ENCODE assay signal across 8 cellular contexts in the genomic region with DNA sequence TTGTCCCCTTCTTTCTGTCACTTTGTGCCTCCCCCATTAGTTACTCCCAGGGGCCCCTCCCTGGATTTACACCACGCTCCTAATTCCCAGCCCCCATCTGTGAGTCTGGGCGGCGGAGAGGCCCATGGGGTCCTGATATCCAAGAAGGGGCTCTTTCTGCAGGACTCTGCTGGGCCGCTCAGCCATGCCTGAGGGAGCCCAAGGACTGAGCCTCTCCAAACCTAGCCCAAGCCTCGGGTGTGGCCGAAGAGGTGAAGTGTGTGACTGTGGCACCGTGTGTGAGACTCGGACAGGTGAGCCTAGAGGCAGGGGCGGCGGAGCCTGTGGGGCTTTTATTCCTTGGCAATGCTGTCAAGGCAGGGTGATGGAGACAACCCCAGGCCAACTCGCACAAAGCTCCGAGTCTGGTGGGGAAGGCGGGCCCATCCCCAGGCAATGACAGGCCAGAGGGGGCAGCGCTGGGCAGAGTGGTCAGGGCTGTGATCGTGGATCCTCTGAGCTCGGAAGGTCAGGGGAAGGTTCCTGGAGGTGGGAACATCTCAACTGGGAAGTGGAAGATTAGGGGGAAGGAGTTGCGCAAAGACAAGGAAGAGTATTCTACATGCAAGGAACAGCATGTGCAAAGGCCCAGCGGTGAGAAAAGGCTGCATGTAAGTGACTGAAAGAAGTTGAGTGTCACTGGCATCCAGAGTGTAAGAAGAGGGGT. TPM values are rescaled to one million over a fixed set of nuclear protein-coding genes. Genes with fewer than 3 reads are reported as not detected.
DNase-seq lines count a peak whose midpoint lies in the region; ATAC-seq, FAIRE-seq and TF ChIP-seq lines count a peak whose summit lies in the region.

No MANE protein-coding gene starts in this region.

- peak overlapping the region; percentile 67 for H3K4me3 ChIP-seq in A549
- H3K4me3 ChIP-seq in iPS-15b (ENCODE audit: low read depth, low read length): peak overlapping the region; percentile 94

- peak; percentile 35 to 44; a peak in 3 of 5 replicates for TF ChIP-seq RAD21 in A549 (conservative IDR thresholded peaks at IDR 0.05 in 1 of 2, IDR thresholded peaks at IDR 0.05 in 1 of 2)

- peaks cover 24% of the 10 kb centered on the region for H3K36me3 ChIP-seq in iPS-15b (ENCODE audit: control insufficient read depth, insufficient read depth, low read length)

- 64% methylated on average over 18 of the region's 18 CpGs for WGBS in A549 (ENCODE audit: missing lambda C conversion rate)

- CTCF ChIA-PET in A549 (lab: Yijun Ruan, JAX): interaction anchor here (0.6 to 23.5 kb wide), 18 partner anchors 12 to 129 kb away, joined by 3 to 457 read pairs (median 4); a partner anchor contains a TSS

- in situ Hi-C loops in GM13976 (cut with MboI; ENCODE audit: low sequenced_read_pairs, unreplicated experiment): no loop called here

- peak overlapping the region; percentile 89 for H3K4me2 ChIP-seq in A549

- ATAC-seq in A549: peak; percentile 2 to 13; a peak in 3 of 6 replicates
- ATAC-seq in stimulated activated naive B cell treated with anti-CD40 and anti-IgM and Interleukin-4, amounts not matched to agents 10 μg/mL and 1 μg/mL and 100 μg/mL, for 72 hours (replicated peaks): no peak
- no peak for ATAC-seq in HG02884 (IDR thresholded peaks at IDR 0.05; ENCODE audit: unreplicated experiment)

- no peak for TF ChIP-seq POLR2A in A549 (IDR thresholded peaks at IDR 0.05; ENCODE audit: low read length)

- no peaks in the 10 kb centered on the region for H3K27me3 ChIP-seq in iPS-15b (ENCODE audit: control insufficient read depth, insufficient read depth, low read length)

- TF ChIP-seq EP300 in A549 (IDR thresholded peaks at IDR 0.05): no peak

- peaks cover 4% of the 10 kb centered on the region for H3K27me3 Mint-ChIP-seq in activated naive CD8-positive, alpha-beta T cell treated with anti-CD3 and anti-CD28 coated beads for 36 hours
- peaks cover 0 to 4% of the 10 kb centered on the region in 2 donors for H3K27me3 Mint-ChIP-seq in stimulated activated naive B cell treated with anti-CD40 and anti-IgM and Interleukin-4, amounts not matched to agents 10 μg/mL and 1 μg/mL and 100 μg/mL, for 72 hours

- H3K9ac ChIP-seq in iPS-15b (ENCODE audit: low read depth, low read length): peak overlapping the region; percentile 54

- POLR2A ChIA-PET in A549 (lab: Yijun Ruan, JAX): interaction anchor here (0.8 to 4.7 kb wide), 11 partner anchors 9 to 119 kb away, joined by 3 to 102 read pairs (median 4); a partner anchor contains a TSS

- H3K27ac Mint-ChIP-seq in activated naive CD8-positive, alpha-beta T cell treated with anti-CD3 and anti-CD28 coated beads for 36 hours: peak overlapping the region; percentile 81
- H3K27ac Mint-ChIP-seq in stimulated activated naive B cell treated with anti-CD40 and anti-IgM and Interleukin-4, amounts not matched to agents 10 μg/mL and 1 μg/mL and 100 μg/mL, for 72 hours: peak overlapping the region; percentile 93

- peak overlapping the region; percentile 89 for H3K4me3 Mint-ChIP-seq in activated naive CD8-positive, alpha-beta T cell treated with anti-CD3 and anti-CD28 coated beads for 36 hours
- H3K4me3 Mint-ChIP-seq in stimulated activated naive B cell treated with anti-CD40 and anti-IgM and Interleukin-4, amounts not matched to agents 10 μg/mL and 1 μg/mL and 100 μg/mL, for 72 hours: peak overlapping the region; percentile 96 to 97

- H3K9me3 Mint-ChIP-seq in activated naive CD8-positive, alpha-beta T cell treated with anti-CD3 and anti-CD28 coated beads for 36 hours: no peaks in the 10 kb centered on the region
- H3K9me3 Mint-ChIP-seq in stimulated activated naive B cell treated with anti-CD40 and anti-IgM and Interleukin-4, amounts not matched to agents 10 μg/mL and 1 μg/mL and 100 μg/mL, for 72 hours: no peaks in the 10 kb centered on the region

- TF ChIP-seq CTCF in A549 (IDR thresholded peaks at IDR 0.05) (peak; percentile 51), GM13976 (IDR thresholded peaks at IDR 0.05; ENCODE audit: borderline replicate concordance, control extremely low read depth, extremely low read depth, insufficient read depth, missing control alignments) (peak; percentile 15)

- H3K9me3 ChIP-seq in A549 (no peaks in the 10 kb centered on the region), iPS-15b (ENCODE audit: control insufficient read depth, insufficient read depth, low read length) (no peaks in the 10 kb centered on the region)

- DNase-seq in A549 (ENCODE audit: low read depth in 1 of 2, low spot score in 1 of 2) (peak; percentile 77 to 91), GM13976 (ENCODE audit: low spot score) (no peak), DMS153 treated with DMSO at 0.1 percent for 48 hours (lab: John Stamatoyannopoulos, UW; ENCODE audit: unreplicated experiment) (no peak), DMS153 (lab: John Stamatoyannopoulos, UW) (no peak)
- DNase-seq in activated naive CD8-positive, alpha-beta T cell treated with anti-CD3 and anti-CD28 coated beads for 36 hours: no peak
- DNase-seq in stimulated activated naive B cell treated with anti-CD40 and anti-IgM and Interleukin-4, amounts not matched to agents 10 μg/mL and 1 μg/mL and 100 μg/mL, for 72 hours: no peak

- peak; percentile 72 for FAIRE-seq in A549 (lab: Jason Lieb, UNC)

- H3K4me1 ChIP-seq in A549 (peaks cover 34% of the 10 kb centered on the region), iPS-15b (ENCODE audit: control insufficient read depth, insufficient read depth, low read length) (peaks cover 13% of the 10 kb centered on the region)

- H3K36me3 Mint-ChIP-seq in activated naive CD8-positive, alpha-beta T cell treated with anti-CD3 and anti-CD28 coated beads for 36 hours: peaks cover 2% of the 10 kb centered on the region
- H3K36me3 Mint-ChIP-seq in stimulated activated naive B cell treated with anti-CD40 and anti-IgM and Interleukin-4, amounts not matched to agents 10 μg/mL and 1 μg/mL and 100 μg/mL, for 72 hours: peaks cover 20 to 54% of the 10 kb centered on the region in 2 donors

- peak overlapping the region; percentile 89 to 94 for H3K27ac ChIP-seq in A549

- H3K4me1 Mint-ChIP-seq in activated naive CD8-positive, alpha-beta T cell treated with anti-CD3 and anti-CD28 coated beads for 36 hours: peaks cover 29% of the 10 kb centered on the region
- H3K4me1 Mint-ChIP-seq in stimulated activated naive B cell treated with anti-CD40 and anti-IgM and Interleukin-4, amounts not matched to agents 10 μg/mL and 1 μg/mL and 100 μg/mL, for 72 hours: peaks cover 45 to 58% of the 10 kb centered on the region in 2 donors

TF ChIP-seq in A549, 52 proteins besides CTCF, POLR2A, EP300 and RAD21 (continues in another document):
- peak in 1 of 2 experiments; percentile 15; a peak in 1 of 5 replicates for TF ChIP-seq JUN (IDR thresholded peaks at IDR 0.05)
- TF ChIP-seq RNF2 (IDR thresholded peaks at IDR 0.05; ENCODE audit: borderline replicate concordance, low read depth): no peak
- TF ChIP-seq, protein P1, sequence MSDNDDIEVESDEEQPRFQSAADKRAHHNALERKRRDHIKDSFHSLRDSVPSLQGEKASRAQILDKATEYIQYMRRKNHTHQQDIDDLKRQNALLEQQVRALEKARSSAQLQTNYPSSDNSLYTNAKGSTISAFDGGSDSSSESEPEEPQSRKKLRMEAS (IDR thresholded peaks at IDR 0.05): peak; percentile 60
- no peak for TF ChIP-seq CBX2 (IDR thresholded peaks at IDR 0.05; ENCODE audit: borderline replicate concordance, low read depth)
- no peak for TF ChIP-seq TP53 (CRISPR knock-in tag; IDR thresholded peaks at IDR 0.05)
- no peak for TF ChIP-seq MYC (IDR thresholded peaks at IDR 0.05; ENCODE audit: borderline replicate concordance, low read length)
- TF ChIP-seq RCOR1 (IDR thresholded peaks at IDR 0.05; ENCODE audit: low read depth, low read length): peak; percentile 86; the same call in 1 of the 2 replicates

RNA-seq across cellular contexts. Expression of a gene that starts 1.6 kb away (rescaled TPM):
- 21.6 and 35.1 TPM in 2 replicates for polyA plus RNA-seq in A549 (2011; rRNA removed)
- 17.7 and 23.5 TPM in 2 replicates for polyA plus RNA-seq in A549 (2012; cell fraction: cytosol; rRNA removed)
- 94.8 and 104 TPM in 2 replicates for polyA plus RNA-seq in A549 (2012; cell fraction: nucleus; rRNA removed)
- 32.2 to 41.7 TPM (median 39.1 TPM) in 3 replicates for polyA plus RNA-seq in A549 (2017; fragmentation: RNase III; extraction: RNeasy Plus Mini Kit Qiagen cat#74134 plus additional on column Dnase treatment)
- 43.4 and 45.6 TPM in 2 replicates for polyA minus RNA-seq in A549 (2011; rRNA and poly(A)+ RNA removed)
- total RNA-seq in activated naive CD8-positive, alpha-beta T cell treated with anti-CD3 and anti-CD28 coated beads for 36 hours: 10 to 100 TPM; 29.1 to 40.0 TPM

RNA-seq across cellular contexts. Expression of a gene that starts 7.4 kb away (rescaled TPM):
- polyA plus RNA-seq in A549 (2011; rRNA removed) (29.1 and 35.6 TPM in 2 replicates), A549 (2017; fragmentation: RNase III; extraction: RNeasy Plus Mini Kit Qiagen cat#74134 plus additional on column Dnase treatment) (16.5 to 22.1 TPM (median 18.3 TPM) in 3 replicates)
- 37.1 and 59.9 TPM in 2 replicates for polyA plus RNA-seq in A549 (2012; cell fraction: cytosol; rRNA removed)
- polyA plus RNA-seq in A549 (2012; cell fraction: nucleus; rRNA removed): 113 and 124 TPM in 2 replicates
- 13.2 and 18.9 TPM in 2 replicates for polyA minus RNA-seq in A549 (2011; rRNA and poly(A)+ RNA removed)
- total RNA-seq in activated naive CD8-positive, alpha-beta T cell treated with anti-CD3 and anti-CD28 coated beads for 36 hours: 10 to 100 TPM; 15.5 to 15.6 TPM

RNA-seq across cellular contexts. Expression of a gene that starts 21.7 kb away (rescaled TPM):
- polyA plus RNA-seq in A549 (2011; rRNA removed) (4,855 and 5,722 TPM in 2 replicates), A549 (2017; fragmentation: RNase III; extraction: RNeasy Plus Mini Kit Qiagen cat#74134 plus additional on column Dnase treatment) (4,280 to 4,348 TPM (median 4,297 TPM) in 3 replicates)
- 15,003 and 17,959 TPM in 2 replicates for polyA plus RNA-seq in A549 (2012; cell fraction: cytosol; rRNA removed)
- polyA plus RNA-seq in A549 (2012; cell fraction: nucleus; rRNA removed): 8,488 and 9,467 TPM in 2 replicates
- polyA minus RNA-seq in A549 (2011; rRNA and poly(A)+ RNA removed): 5,249 and 5,947 TPM in 2 replicates
- 1,000 to 10,000 TPM; 3,164 to 3,181 TPM for total RNA-seq in activated naive CD8-positive, alpha-beta T cell treated with anti-CD3 and anti-CD28 coated beads for 36 hours

RNA-seq across cellular contexts. Expression of a gene that starts 22.9 kb away (rescaled TPM):
- polyA plus RNA-seq in A549 (2011; rRNA removed) (55.7 and 57.5 TPM in 2 replicates), A549 (2017; fragmentation: RNase III; extraction: RNeasy Plus Mini Kit Qiagen cat#74134 plus additional on column Dnase treatment) (47.7 to 50.7 TPM (median 48.7 TPM) in 3 replicates)
- 62.4 and 81.8 TPM in 2 replicates for polyA plus RNA-seq in A549 (2012; cell fraction: cytosol; rRNA removed)
- 48.3 and 60.2 TPM in 2 replicates for polyA plus RNA-seq in A549 (2012; cell fraction: nucleus; rRNA removed)
- polyA minus RNA-seq in A549 (2011; rRNA and poly(A)+ RNA removed): 48.8 and 57.0 TPM in 2 replicates
- 10 to 100 TPM; 23.3 to 26.8 TPM for total RNA-seq in activated naive CD8-positive, alpha-beta T cell treated with anti-CD3 and anti-CD28 coated beads for 36 hours

RNA-seq across cellular contexts. Expression of a gene that starts 23.1 kb away (rescaled TPM):
- polyA plus RNA-seq in A549 (2011; rRNA removed): 73.0 and 103 TPM in 2 replicates
- 72.7 and 76.5 TPM in 2 replicates for polyA plus RNA-seq in A549 (2012; cell fraction: cytosol; rRNA removed)
- 133 and 138 TPM in 2 replicates for polyA plus RNA-seq in A549 (2012; cell fraction: nucleus; rRNA removed)
- 89.4 to 110 TPM (median 108 TPM) in 3 replicates for polyA plus RNA-seq in A549 (2017; fragmentation: RNase III; extraction: RNeasy Plus Mini Kit Qiagen cat#74134 plus additional on column Dnase treatment)
- polyA minus RNA-seq in A549 (2011; rRNA and poly(A)+ RNA removed): 77.6 and 78.1 TPM in 2 replicates
- total RNA-seq in activated naive CD8-positive, alpha-beta T cell treated with anti-CD3 and anti-CD28 coated beads for 36 hours: 10 to 100 TPM; 43.6 to 44.0 TPM

Comparison
In these comparisons a context has a peak if more than half of its experiments do, and no peak if none do; other contexts are left out.
1. ATAC-seq: peak in A549 (2 of 2); none in stimulated activated naive B cell treated with anti-CD40 and anti-IgM and Interleukin-4, amounts not matched to agents 10 μg/mL and 1 μg/mL and 100 μg/mL, for 72 hours (0 of 2) and HG02884 (single experiment).
2. DNase-seq: peak in A549 (2 of 2); none in GM13976 (single experiment), activated naive CD8-positive, alpha-beta T cell treated with anti-CD3 and anti-CD28 coated beads for 36 hours (single experiment), stimulated activated naive B cell treated with anti-CD40 and anti-IgM and Interleukin-4, amounts not matched to agents 10 μg/mL and 1 μg/mL and 100 μg/mL, for 72 hours (single experiment), DMS153 treated with DMSO at 0.1 percent for 48 hours (single experiment) and DMS153 (single experiment).